14 cellular contexts compared by ENCODE assay signal in the genomic region with DNA sequence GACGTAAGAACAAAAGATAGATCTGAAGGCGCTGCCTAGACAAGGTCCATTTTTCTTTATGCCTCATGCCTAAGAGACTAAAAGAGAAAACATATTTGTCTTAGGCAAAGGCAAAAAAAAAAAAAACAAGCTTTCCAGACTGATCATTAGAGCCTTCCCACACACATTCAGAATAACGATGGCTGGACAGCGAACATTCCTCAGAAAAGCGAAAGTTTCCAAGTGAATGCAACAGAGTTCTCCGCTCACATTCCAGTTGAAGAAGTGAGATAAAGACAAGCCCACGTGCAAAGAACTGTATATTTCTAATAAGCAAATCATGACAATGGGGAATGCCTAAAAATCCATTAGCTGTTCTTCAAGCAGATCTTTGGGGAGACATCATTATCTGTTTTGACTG.
DNase-seq lines count a peak whose midpoint lies in the region; TF ChIP-seq lines count a peak whose summit lies in the region.
"Had no signal": no experiment of that assay in that cellular context is flagged by ENCODE, and none has a peak within 500 bp of the region (broad histone marks: within the 10 kb centered on the region; RNA-seq: fewer than 3 reads in every experiment).

No MANE protein-coding gene starts in this region.

- H3K27ac ChIP-seq in GM23248 (no peak overlapping the region), hepatocyte (peak overlapping the region; percentile 10), esophagus muscularis mucosa (replicated peaks in 1 of 4) (no peak overlapping the region), sigmoid colon (no peak overlapping the region)

- H2AFZ ChIP-seq in GM23248 (no peak overlapping the region; the same call in 1 of the 2 replicates), hepatocyte (peak overlapping the region; percentile 7)

- no peaks in the 10 kb centered on the region for H3K79me2 ChIP-seq in GM23248 (ENCODE audit: insufficient read depth)
- H3K79me2 ChIP-seq in hepatocyte, result no peaks in the 10 kb centered on the region

- in situ Hi-C loops in GM23248 (cut with MboI), result no loop called here

- H3K4me2 ChIP-seq in GM23248 (ENCODE audit: unreplicated experiment), result peak overlapping the region; percentile 32
- H3K4me2 ChIP-seq in hepatocyte, result peak overlapping the region; percentile 71

- TF ChIP-seq EP300 in esophagus muscularis mucosa (IDR thresholded peaks at IDR 0.05) (no peak), sigmoid colon (IDR thresholded peaks at IDR 0.05) (no peak)

- H3K4me1 ChIP-seq in GM23248 (ENCODE audit: insufficient read depth) (no peaks in the 10 kb centered on the region), hepatocyte (ENCODE audit: insufficient read depth) (peaks cover 6% of the 10 kb centered on the region), esophagus muscularis mucosa (no peaks in the 10 kb centered on the region), sigmoid colon (no peaks in the 10 kb centered on the region)

- 21 to 23% methylated on average over 7 of the region's 7 CpGs for WGBS in GM23248 (ENCODE audit: low coverage in 1 of 2, low lambda C conversion rate in 2 of 2, missing lambda C conversion rate in 2 of 2), 2 experiments
- 40% methylated on average over 7 of the region's 7 CpGs for WGBS in hepatocyte (ENCODE audit: low lambda C conversion rate, missing lambda C conversion rate)
- 51% methylated on average over 7 of the region's 7 CpGs for WGBS in esophagus muscularis mucosa
- 76 to 89% methylated on average over 7 of the region's 7 CpGs for whole genome bisulfite sequencing in sigmoid colon, 2 donors

- H3K9me3 ChIP-seq in GM23248 (ENCODE audit: low read depth) (no peaks in the 10 kb centered on the region), hepatocyte (ENCODE audit: low read depth) (no peaks in the 10 kb centered on the region), esophagus muscularis mucosa (no peaks in the 10 kb centered on the region), sigmoid colon (no peaks in the 10 kb centered on the region)

- H3F3A ChIP-seq in GM23248 (ENCODE audit: insufficient read depth), result no peaks in the 10 kb centered on the region

- H3K36me3 ChIP-seq in GM23248 (ENCODE audit: low read depth) (no peaks in the 10 kb centered on the region), hepatocyte (replicated peaks; ENCODE audit: insufficient read depth, low read depth) (no peaks in the 10 kb centered on the region), esophagus muscularis mucosa (no peaks in the 10 kb centered on the region), sigmoid colon (no peaks in the 10 kb centered on the region)

- no peak overlapping the region for H3K9ac ChIP-seq in GM23248

- TF ChIP-seq POLR2A in esophagus muscularis mucosa (IDR thresholded peaks at IDR 0.05; ENCODE audit: low read depth) (no peak), sigmoid colon (IDR thresholded peaks at IDR 0.05) (no peak)

- H3K27me3 ChIP-seq in GM23248 (replicated peaks; ENCODE audit: insufficient read depth), result no peaks in the 10 kb centered on the region
- H3K27me3 ChIP-seq in hepatocyte, result no peaks in the 10 kb centered on the region
- H3K27me3 ChIP-seq in esophagus muscularis mucosa, result no peaks in the 10 kb centered on the region
- no peaks in the 10 kb centered on the region for H3K27me3 ChIP-seq in sigmoid colon

- H3K9me2 ChIP-seq in GM23248 (ENCODE audit: insufficient read depth) (no peaks in the 10 kb centered on the region), hepatocyte (replicated peaks; ENCODE audit: insufficient read depth) (no peaks in the 10 kb centered on the region)

- intact Hi-C loops in esophagus muscularis mucosa (cut with DNase I) (no loop called here), sigmoid colon (cut with DNase I) (no loop called here)

- H3K4me3 ChIP-seq in GM23248 (peak overlapping the region; percentile 39), hepatocyte (no peak overlapping the region), esophagus muscularis mucosa (peak overlapping the region in 1 of 4 donors; percentile 29), sigmoid colon (no peak overlapping the region)

- TF ChIP-seq CTCF in hepatocyte (IDR thresholded peaks at IDR 0.05; ENCODE audit: poor library complexity) (no peak), esophagus muscularis mucosa (IDR thresholded peaks at IDR 0.05) (no peak), sigmoid colon (IDR thresholded peaks at IDR 0.05) (no peak)

- DNase-seq in GM23248 (peak; percentile 24), astrocyte of the hippocampus (ENCODE audit: low read depth, low spot score) (peak; percentile 72), hepatocyte (ENCODE audit: low spot score) (peak; percentile 35), renal cortical epithelial cell (ENCODE audit: low read depth) (peak; percentile 55), amygdala (lab: John Stamatoyannopoulos, UW) (no peak), activated gamma-delta T cell (lab: John Stamatoyannopoulos, UW) (no peak), esophagus muscularis mucosa (ENCODE audit: extremely low spot score) (no peak), sigmoid colon (no peak)
- DNase-seq: activated CD4-positive, alpha-beta T cell treated with anti-CD3 and anti-CD28 coated beads, Interleukin-2, amount 50 U/mL, for 48 hours; activated naive CD4-positive, alpha-beta T cell; CD8-positive, alpha-beta T cell; H9; NCI-H187; T-helper 1 cell had no signal

- H4K20me1 ChIP-seq in GM23248 (ENCODE audit: insufficient read depth), result no peaks in the 10 kb centered on the region
- H4K20me1 ChIP-seq in hepatocyte (ENCODE audit: insufficient read depth, poor library complexity, severe bottlenecking), result no peaks in the 10 kb centered on the region

Comparison
In these comparisons a context has a peak if more than half of its experiments do, and no peak if none do; other contexts are left out.
1. DNase-seq: peak in GM23248 (single experiment), astrocyte of the hippocampus (single experiment), hepatocyte (single experiment) and renal cortical epithelial cell (single experiment); none in amygdala (0 of 56), activated gamma-delta T cell (single experiment), esophagus muscularis mucosa (single experiment) and sigmoid colon (single experiment).